Comparison of ENCODE assay signal across 1 cellular context in genomic region chr2:215794829-215795546, GRCh38.
TF ChIP-seq lines count a peak whose summit lies in the region.

No MANE protein-coding gene starts in this region.

TF ChIP-seq in HepG2, 621 proteins besides CTCF, POLR2A, EP300 and RAD21 (continued from another document and continues in another):
- TF ChIP-seq ZNF639 (CRISPR knock-in tag; conservative IDR thresholded peaks at IDR 0.05) (0 out of 2 replicates have a peak, but pooled peaks have one; percentile 39), ZBTB4 (CRISPR knock-in tag; IDR thresholded peaks at IDR 0.05; ENCODE audit: borderline replicate concordance) (peak; percentile 85; the same call in 1 of the 2 replicates), SMAD9 (CRISPR knock-in tag; IDR thresholded peaks at IDR 0.05) (no peak), SIN3A (IDR thresholded peaks at IDR 0.05; ENCODE audit: borderline replicate concordance, low read depth, low read length) (no peak), TMF1 (CRISPR knock-in tag; IDR thresholded peaks at IDR 0.05; ENCODE audit: low read depth) (no peak), ZFP1 (CRISPR knock-in tag; IDR thresholded peaks at IDR 0.05) (no peak), TRIM24 (CRISPR knock-in tag; IDR thresholded peaks at IDR 0.05) (no peak), ETV6 (CRISPR knock-in tag; conservative IDR thresholded peaks at IDR 0.05) (no peak), ELF4 (CRISPR knock-in tag; IDR thresholded peaks at IDR 0.05; ENCODE audit: borderline replicate concordance) (no peak), CREB3 (CRISPR knock-in tag; IDR thresholded peaks at IDR 0.05) (0 out of 2 replicates have a peak, but pooled peaks have one; percentile 20), ZNF430 (CRISPR knock-in tag; IDR thresholded peaks at IDR 0.05) (no peak), RFXANK (CRISPR knock-in tag; IDR thresholded peaks at IDR 0.05) (0 out of 2 replicates have a peak, but pooled peaks have one; percentile 25), ZNF33B (CRISPR knock-in tag; IDR thresholded peaks at IDR 0.05) (no peak), ZNF230 (CRISPR knock-in tag; IDR thresholded peaks at IDR 0.05) (no peak), TFDP1 (CRISPR knock-in tag; IDR thresholded peaks at IDR 0.05; ENCODE audit: borderline replicate concordance) (no peak), E2F2 (CRISPR knock-in tag; IDR thresholded peaks at IDR 0.05; ENCODE audit: borderline replicate concordance) (no peak), MTF2 (CRISPR knock-in tag; IDR thresholded peaks at IDR 0.05; ENCODE audit: borderline replicate concordance) (no peak), MXD3 (CRISPR knock-in tag; IDR thresholded peaks at IDR 0.05) (no peak), SIX1 (CRISPR knock-in tag; IDR thresholded peaks at IDR 0.05; ENCODE audit: borderline replicate concordance) (0 out of 2 replicates have a peak, but pooled peaks have one; percentile 36), HHEX (CRISPR knock-in tag; IDR thresholded peaks at IDR 0.05) (0 out of 2 replicates have a peak, but pooled peaks have one; percentile 22), ZNF280D (CRISPR knock-in tag; IDR thresholded peaks at IDR 0.05) (peak; percentile 26; the same call in 1 of the 2 replicates), AKNA (CRISPR knock-in tag; IDR thresholded peaks at IDR 0.05; ENCODE audit: borderline replicate concordance) (no peak), ATF2 (CRISPR knock-in tag; IDR thresholded peaks at IDR 0.05) (no peak; the same call in 1 of the 2 replicates), TGIF2 (CRISPR knock-in tag; IDR thresholded peaks at IDR 0.05) (no peak), ZNF333 (CRISPR knock-in tag; IDR thresholded peaks at IDR 0.05; ENCODE audit: borderline replicate concordance) (no peak), NR2F1 (CRISPR knock-in tag; IDR thresholded peaks at IDR 0.05) (no peak), CBX2 (IDR thresholded peaks at IDR 0.05; ENCODE audit: low read depth, low read length) (no peak), CBX2 (CRISPR knock-in tag; IDR thresholded peaks at IDR 0.05; ENCODE audit: low read depth) (no peak), AKAP8 (CRISPR knock-in tag; IDR thresholded peaks at IDR 0.05) (no peak), ZBTB8A (CRISPR knock-in tag; IDR thresholded peaks at IDR 0.05; ENCODE audit: borderline replicate concordance, low read depth) (no peak), SALL1 (CRISPR knock-in tag; IDR thresholded peaks at IDR 0.05) (peak; percentile 62; the same call in 1 of the 2 replicates), ZNF282 (IDR thresholded peaks at IDR 0.05; ENCODE audit: partially characterized antibody) (no peak), NFIC (IDR thresholded peaks at IDR 0.05; ENCODE audit: low read length) (no peak; the same call in 1 of the 2 replicates), ZNF629 (CRISPR knock-in tag; conservative IDR thresholded peaks at IDR 0.05) (0 out of 2 replicates have a peak, but pooled peaks have one; percentile 10), ZNF772 (CRISPR knock-in tag; IDR thresholded peaks at IDR 0.05) (no peak; the same call in 1 of the 2 replicates), TFAP4 (IDR thresholded peaks at IDR 0.05; ENCODE audit: borderline replicate concordance, low read depth) (no peak), RFX3 (CRISPR knock-in tag; IDR thresholded peaks at IDR 0.05) (no peak)
